Comparison of ENCODE assay signal across 19 cellular contexts in genomic region chr14:99592394-99592793, GRCh38. TPM values are rescaled to one million over a fixed set of nuclear protein-coding genes. Genes with fewer than 3 reads are reported as not detected.
A peak's percentile ranks its signal among the peaks of the same experiment; 100 is the strongest.
DNase-seq lines count a peak whose midpoint lies in the region; ATAC-seq and TF ChIP-seq lines count a peak whose summit lies in the region.
"Had no signal": no experiment of that assay in that cellular context is flagged by ENCODE, and none has a peak within 500 bp of the region (broad histone marks: within the 10 kb centered on the region; RNA-seq: fewer than 3 reads in every experiment).

No MANE protein-coding gene starts in this region.

- H3K23ac ChIP-seq in H9 (ENCODE audit: insufficient read length, low read depth, low read length) = no peak overlapping the region

- H4K20me1 ChIP-seq in H9 (ENCODE audit: control insufficient read depth, insufficient read depth, insufficient read length) = no peaks in the 10 kb centered on the region

- intact Hi-C loops in lower lobe of right lung (cut with DNase I) = no loop called here

- no peak overlapping the region for H3K27ac ChIP-seq in H9 (ENCODE audit: insufficient read length, low read depth, low read length)
- peak overlapping the region; percentile 57 for H3K27ac ChIP-seq in lower lobe of right lung
- no peak overlapping the region for H3K27ac ChIP-seq in caudate nucleus (ENCODE audit: low read depth, low read length)
- H3K27ac ChIP-seq: right lobe of liver, SK-N-MC, thyroid gland had no signal

- no peak overlapping the region for H2AK5ac ChIP-seq in H9 (ENCODE audit: insufficient read length, low read length)

- H3K4me3 ChIP-seq in lower lobe of right lung = no peak overlapping the region
- H3K4me3 ChIP-seq: right lobe of liver, SK-N-MC, thyroid gland had no signal

- no peak overlapping the region for H4K5ac ChIP-seq in H9 (ENCODE audit: insufficient read length, low read depth, low read length)

- ATAC-seq in T-helper 17 cell (no peak), lower lobe of right lung (no peak)
- ATAC-seq in stimulated activated naive B cell treated with anti-CD40 and anti-IgM and Interleukin-4, amounts not matched to agents 10 μg/mL and 1 μg/mL and 100 μg/mL, for 72 hours (replicated peaks) = no peak
- ATAC-seq: esophagus mucosa, right lobe of liver had no signal

- H2BK15ac ChIP-seq in H9 (ENCODE audit: low read depth, low read length) = no peak overlapping the region

- DNase-seq in H9 (no peak), T-helper 17 cell (no peak), lower lobe of right lung (no peak), caudate nucleus (lab: John Stamatoyannopoulos, UW) (no peak), A172 (ENCODE audit: low spot score) (no peak), NK-92 (lab: John Stamatoyannopoulos, UW; ENCODE audit: unreplicated experiment) (no peak)
- DNase-seq in stimulated activated naive B cell treated with anti-CD40 and anti-IgM and Interleukin-4, amounts not matched to agents 10 μg/mL and 1 μg/mL and 100 μg/mL, for 72 hours = no peak
- DNase-seq: activated naive CD4-positive, alpha-beta T cell treated with Interleukin-2 at 50 U/mL for 16 hours; activated T-cell treated with anti-CD3 and anti-CD28 coated beads, Interleukin-2, amount 50 U/mL, for 24 hours; cerebellar nuclear complex; Kasumi-1; NCI-H1092; NCI-H1930; NCI-H345; right lobe of liver; T1000; thyroid gland had no signal

- no peaks in the 10 kb centered on the region for H3K36me3 ChIP-seq in lower lobe of right lung
- H3K36me3 ChIP-seq: right lobe of liver, thyroid gland had no signal

- TF ChIP-seq CTCF in H9 (conservative IDR thresholded peaks at IDR 0.05) (no peak), lower lobe of right lung (IDR thresholded peaks at IDR 0.05) (no peak)

- no peak overlapping the region for H3K4me2 ChIP-seq in H9 (ENCODE audit: insufficient read depth, insufficient read length, low read length)

- H3K27me3 Mint-ChIP-seq in H9 (ENCODE audit: low read depth) = no peaks in the 10 kb centered on the region
- no peaks in the 10 kb centered on the region for H3K27me3 Mint-ChIP-seq in T-helper 17 cell
- peaks cover 8 to 15% of the 10 kb centered on the region in 2 donors for H3K27me3 Mint-ChIP-seq in stimulated activated naive B cell treated with anti-CD40 and anti-IgM and Interleukin-4, amounts not matched to agents 10 μg/mL and 1 μg/mL and 100 μg/mL, for 72 hours
- H3K27me3 Mint-ChIP-seq: activated T-cell treated with anti-CD3 and anti-CD28 coated beads, Interleukin-2, amount 50 U/mL, for 24 hours had no signal

- H2BK12ac ChIP-seq in H9 (ENCODE audit: insufficient read length, low read depth, low read length) = no peak overlapping the region

- no peak overlapping the region for H2BK120ac ChIP-seq in H9 (ENCODE audit: low read depth, low read length, poor library complexity, severe bottlenecking)

- no peak overlapping the region for H3K4ac ChIP-seq in H9 (ENCODE audit: low read depth, low read length)

- H3K36me3 Mint-ChIP-seq in H9 (ENCODE audit: insufficient read depth in 1 of 3, low read depth in 3 of 3) (no peaks in the 10 kb centered on the region; a peak in 1 of 7 replicates), T-helper 17 cell (ENCODE audit: low read depth) (no peaks in the 10 kb centered on the region)
- no peaks in the 10 kb centered on the region for H3K36me3 Mint-ChIP-seq in stimulated activated naive B cell treated with anti-CD40 and anti-IgM and Interleukin-4, amounts not matched to agents 10 μg/mL and 1 μg/mL and 100 μg/mL, for 72 hours

- H3K18ac ChIP-seq in H9 (ENCODE audit: insufficient read length, low read depth, low read length) = no peak overlapping the region

- H3K27me3 ChIP-seq in H9 (ENCODE audit: insufficient read depth, low read length) (no peaks in the 10 kb centered on the region), lower lobe of right lung (ENCODE audit: low read depth) (no peaks in the 10 kb centered on the region)
- H3K27me3 ChIP-seq: right lobe of liver, thyroid gland had no signal

- H3T11ph ChIP-seq in H9 (ENCODE audit: low read length) = no peak overlapping the region

- WGBS in H9 (ENCODE audit: extremely low coverage, insufficient read length, low lambda C conversion rate) = no CpG with 5 or more reads among the region's 2 CpGs

- H3K56ac ChIP-seq in H9 (ENCODE audit: insufficient read length, low read depth, low read length) = no peak overlapping the region

- H3K9ac ChIP-seq in H9 (ENCODE audit: extremely low read depth, insufficient read length, low read length) = no peak overlapping the region

- H3K14ac ChIP-seq in H9 (ENCODE audit: insufficient read depth, low read length) = no peak overlapping the region

- H3K9me3 Mint-ChIP-seq in H9 = no peaks in the 10 kb centered on the region
- no peaks in the 10 kb centered on the region for H3K9me3 Mint-ChIP-seq in stimulated activated naive B cell treated with anti-CD40 and anti-IgM and Interleukin-4, amounts not matched to agents 10 μg/mL and 1 μg/mL and 100 μg/mL, for 72 hours
- H3K9me3 Mint-ChIP-seq: activated T-cell treated with anti-CD3 and anti-CD28 coated beads, Interleukin-2, amount 50 U/mL, for 24 hours had no signal

- H2BK20ac ChIP-seq in H9 (ENCODE audit: low read depth, low read length, poor library complexity, severe bottlenecking) = no peak overlapping the region

- H3K4me3 Mint-ChIP-seq in H9 = no peak overlapping the region; a peak in 1 of 5 replicates
- H3K4me3 Mint-ChIP-seq in T-helper 17 cell = no peak overlapping the region
- H3K4me3 Mint-ChIP-seq in stimulated activated naive B cell treated with anti-CD40 and anti-IgM and Interleukin-4, amounts not matched to agents 10 μg/mL and 1 μg/mL and 100 μg/mL, for 72 hours = no peak overlapping the region
- H3K4me3 Mint-ChIP-seq: activated T-cell treated with anti-CD3 and anti-CD28 coated beads, Interleukin-2, amount 50 U/mL, for 24 hours had no signal

- H3K9me3 ChIP-seq in H9 (ENCODE audit: control insufficient read depth, low read depth, low read length) = no peaks in the 10 kb centered on the region
- no peaks in the 10 kb centered on the region for H3K9me3 ChIP-seq in T-helper 17 cell (ENCODE audit: control insufficient read depth, low read length, poor library complexity, severe bottlenecking)
- H3K9me3 ChIP-seq in lower lobe of right lung = no peaks in the 10 kb centered on the region
- H3K9me3 ChIP-seq: right lobe of liver, thyroid gland had no signal

- peaks cover 5% of the 10 kb centered on the region for H3K79me1 ChIP-seq in H9 (ENCODE audit: insufficient read depth, low read depth, low read length, poor library complexity, severe bottlenecking)

- H3K23me2 ChIP-seq in H9 (ENCODE audit: insufficient read length, low read depth, low read length, poor library complexity, severe bottlenecking) = no peaks in the 10 kb centered on the region

- H3K79me2 ChIP-seq in H9 (ENCODE audit: insufficient read depth, low read length) = no peaks in the 10 kb centered on the region; the same call in 1 of the 2 replicates

- H4K91ac ChIP-seq in H9 (ENCODE audit: insufficient read length, low read depth, low read length) = no peak overlapping the region

- H4K8ac ChIP-seq in H9 (replicated peaks; ENCODE audit: insufficient read length, low read depth, low read length) = no peak overlapping the region

- H3K4me1 Mint-ChIP-seq in H9 (peaks cover 26 to 64% of the 10 kb centered on the region in 2 experiments), T-helper 17 cell (peaks cover 25% of the 10 kb centered on the region)
- peaks cover 0 to 2% of the 10 kb centered on the region in 2 donors for H3K4me1 Mint-ChIP-seq in stimulated activated naive B cell treated with anti-CD40 and anti-IgM and Interleukin-4, amounts not matched to agents 10 μg/mL and 1 μg/mL and 100 μg/mL, for 72 hours

- H2BK5ac ChIP-seq in H9 (ENCODE audit: insufficient read length, low read length) = no peak overlapping the region

- H3K4me1 ChIP-seq in H9 (ENCODE audit: insufficient read depth, low read length) = peaks cover 2% of the 10 kb centered on the region; the same call in 1 of the 2 replicates
- peaks cover 75% of the 10 kb centered on the region for H3K4me1 ChIP-seq in lower lobe of right lung

- peak overlapping the region; percentile 64 to 92 (median 65); a peak in 6 of 7 replicates for H3K27ac Mint-ChIP-seq in H9
- peak overlapping the region; percentile 63 for H3K27ac Mint-ChIP-seq in T-helper 17 cell
- peak overlapping the region; percentile 38 for H3K27ac Mint-ChIP-seq in stimulated activated naive B cell treated with anti-CD40 and anti-IgM and Interleukin-4, amounts not matched to agents 10 μg/mL and 1 μg/mL and 100 μg/mL, for 72 hours
- H3K27ac Mint-ChIP-seq: activated T-cell treated with anti-CD3 and anti-CD28 coated beads, Interleukin-2, amount 50 U/mL, for 24 hours had no signal

- no peak overlapping the region for H2AFZ ChIP-seq in H9 (ENCODE audit: low read length)

RNA-seq across cellular contexts. Expression of gene CCDC85C, which starts 11.6 kb away (rescaled TPM):
- total RNA-seq in H9 (2021) = 33.2 and 36.3 TPM in 2 replicates
- 1 to 10 TPM; 8.3 to 9.3 TPM for total RNA-seq in T-helper 17 cell
- total RNA-seq in lower lobe of right lung = 15.3 TPM
- 49.6 and 84.9 TPM in 2 replicates for total RNA-seq in A172 (2014; rRNA removed; shearing (Covaris generic))

RNA-seq across cellular contexts. Expression of gene HHIPL1, which starts 52.5 kb away (rescaled TPM):
- total RNA-seq in H9 (2021) (2.6 and 2.9 TPM in 2 replicates), T-helper 17 cell (under 1 TPM; 0.12 to 0.21 TPM), lower lobe of right lung (1.6 TPM)
- not detected in 2 replicates for total RNA-seq in A172 (2014; rRNA removed; shearing (Covaris generic))
